Comparison of ENCODE assay signal across 10 cellular contexts in genomic region chr16:11093578-11094074, GRCh38.
A peak's percentile ranks its signal among the peaks of the same experiment; 100 is the strongest.
DNase-seq lines count a peak whose midpoint lies in the region; ATAC-seq and TF ChIP-seq lines count a peak whose summit lies in the region.
"Had no signal": no experiment of that assay in that cellular context is flagged by ENCODE, and none has a peak within 500 bp of the region (broad histone marks: within the 10 kb centered on the region; RNA-seq: fewer than 3 reads in every experiment).

No MANE protein-coding gene starts in this region.

- H3K4me3 Mint-ChIP-seq in activated naive CD4-positive, alpha-beta T cell treated with anti-CD3 and anti-CD28 coated beads, Interleukin-2, amount 50 U/mL, for 24 hours: peak overlapping the region; percentile 77
- H3K4me3 Mint-ChIP-seq in T-helper 17 cell (peak overlapping the region; percentile 77), type B pancreatic cell (peak overlapping the region; percentile 41)

- peaks cover 0 to 14% of the 10 kb centered on the region in 2 donors for H3K36me3 ChIP-seq in left lung

- H3K27ac ChIP-seq in left lung: peak overlapping the region; percentile 57 to 58
- H3K27ac ChIP-seq: right lobe of liver had no signal

- H3K9me3 ChIP-seq in T-helper 17 cell (ENCODE audit: control insufficient read depth, low read length, poor library complexity, severe bottlenecking) (no peaks in the 10 kb centered on the region), left lung (no peaks in the 10 kb centered on the region)
- H3K9me3 ChIP-seq: right lobe of liver had no signal

- TF ChIP-seq CTCF in left lung (IDR thresholded peaks at IDR 0.05) (no peak), type B pancreatic cell (conservative IDR thresholded peaks at IDR 0.05) (no peak)

- H3K4me1 Mint-ChIP-seq in activated naive CD4-positive, alpha-beta T cell treated with anti-CD3 and anti-CD28 coated beads, Interleukin-2, amount 50 U/mL, for 24 hours: peaks cover 54% of the 10 kb centered on the region
- H3K4me1 Mint-ChIP-seq in T-helper 17 cell: peaks cover 23% of the 10 kb centered on the region
- peaks cover 40% of the 10 kb centered on the region for H3K4me1 Mint-ChIP-seq in type B pancreatic cell (ENCODE audit: unreplicated experiment)

- H3K27me3 Mint-ChIP-seq in activated naive CD4-positive, alpha-beta T cell treated with anti-CD3 and anti-CD28 coated beads, Interleukin-2, amount 50 U/mL, for 24 hours: no peaks in the 10 kb centered on the region
- H3K27me3 Mint-ChIP-seq in T-helper 17 cell (no peaks in the 10 kb centered on the region), type B pancreatic cell (no peaks in the 10 kb centered on the region)

- no peaks in the 10 kb centered on the region for H3K9me3 Mint-ChIP-seq in activated naive CD4-positive, alpha-beta T cell treated with anti-CD3 and anti-CD28 coated beads, Interleukin-2, amount 50 U/mL, for 24 hours
- no peaks in the 10 kb centered on the region for H3K9me3 Mint-ChIP-seq in type B pancreatic cell

- ATAC-seq in T-helper 17 cell (peak; percentile 47), left lung (peak; percentile 39)
- ATAC-seq: right lobe of liver had no signal

- intact Hi-C loops in left lung (cut with DNase I): no loop called here

- no peak for DNase-seq in activated naive CD4-positive, alpha-beta T cell (lab: John Stamatoyannopoulos, UW)
- DNase-seq in T-helper 17 cell (no peak), left lung (no peak), type B pancreatic cell (ENCODE audit: extremely low spot score, unreplicated experiment) (no peak), SIG-M5 (lab: John Stamatoyannopoulos, UW) (no peak), NCI-H146 treated with DMSO at 0.1 percent for 48 hours (lab: John Stamatoyannopoulos, UW; ENCODE audit: unreplicated experiment) (no peak), NCI-H1048 (lab: John Stamatoyannopoulos, UW) (no peak)
- DNase-seq: kidney, right lobe of liver had no signal

- no peaks in the 10 kb centered on the region for H3K27me3 ChIP-seq in left lung
- H3K27me3 ChIP-seq: right lobe of liver had no signal

- no peak overlapping the region for H3K4me3 ChIP-seq in left lung
- H3K4me3 ChIP-seq: right lobe of liver had no signal

- peak overlapping the region; percentile 98 for H3K27ac Mint-ChIP-seq in activated naive CD4-positive, alpha-beta T cell treated with anti-CD3 and anti-CD28 coated beads, Interleukin-2, amount 50 U/mL, for 24 hours
- peak overlapping the region; percentile 96 for H3K27ac Mint-ChIP-seq in T-helper 17 cell
- peak overlapping the region; percentile 58 for H3K27ac Mint-ChIP-seq in type B pancreatic cell

- peaks cover 16 to 25% of the 10 kb centered on the region in 2 donors for H3K4me1 ChIP-seq in left lung
- H3K4me1 ChIP-seq: right lobe of liver had no signal

- no peaks in the 10 kb centered on the region for H3K36me3 Mint-ChIP-seq in activated naive CD4-positive, alpha-beta T cell treated with anti-CD3 and anti-CD28 coated beads, Interleukin-2, amount 50 U/mL, for 24 hours
- H3K36me3 Mint-ChIP-seq in T-helper 17 cell (ENCODE audit: low read depth) (peaks cover 2% of the 10 kb centered on the region), type B pancreatic cell (no peaks in the 10 kb centered on the region)
